In genomic region chr11:59668188-59668949, GRCh38 we compare ENCODE assay signal across 8 cellular contexts. TPM values are rescaled to one million over a fixed set of nuclear protein-coding genes. Genes with fewer than 3 reads are reported as not detected.
DNase-seq lines count a peak whose midpoint lies in the region; ATAC-seq, FAIRE-seq and TF ChIP-seq lines count a peak whose summit lies in the region.

No MANE protein-coding gene starts in this region.

- peak; percentile 3 for ATAC-seq in GM19467 (IDR thresholded peaks at IDR 0.05; ENCODE audit: unreplicated experiment)

- no peaks in the 10 kb centered on the region for H4K20me1 ChIP-seq in keratinocyte (ENCODE audit: control insufficient read depth, extremely low read depth, insufficient read depth, low read length)

- no peaks in the 10 kb centered on the region for H3K9me3 ChIP-seq in breast epithelium
- no peaks in the 10 kb centered on the region for H3K9me3 ChIP-seq in keratinocyte (ENCODE audit: control insufficient read depth, low read depth, low read length)

- peak overlapping the region; percentile 93 for H3K4me2 ChIP-seq in keratinocyte (ENCODE audit: control insufficient read depth, extremely low read depth, insufficient read depth, low read depth, low read length)

- dilution Hi-C loops in keratinocyte (cut with MboI; ENCODE audit: extremely low pct_ligation_motif_present, low sequenced_read_pairs): no loop called here

- H3K4me1 ChIP-seq in breast epithelium (peaks cover 0 to 13% of the 10 kb centered on the region in 2 donors), keratinocyte (ENCODE audit: control insufficient read depth, extremely low read depth, insufficient read depth, low read length) (peaks cover 22% of the 10 kb centered on the region)

- H3K36me3 ChIP-seq in breast epithelium (no peaks in the 10 kb centered on the region), keratinocyte (ENCODE audit: control insufficient read depth in 2 of 2, extremely low read depth in 1 of 2, insufficient read depth in 2 of 2, low read length in 2 of 2) (peaks cover 3 to 7% of the 10 kb centered on the region in 2 experiments)

- intact Hi-C loops in breast epithelium (cut with DNase I; ENCODE audit: low total_unique reads): no loop called here

- H3K9ac ChIP-seq in keratinocyte (ENCODE audit: control insufficient read depth, extremely low read depth, insufficient read depth, low read length): peak overlapping the region; percentile 97

- TF ChIP-seq POLR2A in breast epithelium (IDR thresholded peaks at IDR 0.05): no peak

- H3K79me2 ChIP-seq in keratinocyte (ENCODE audit: control insufficient read depth, insufficient read depth, low read length): peaks cover 44% of the 10 kb centered on the region

- H3K4me3 ChIP-seq in breast epithelium: peak overlapping the region; percentile 90 to 94 (median 91)
- peak overlapping the region; percentile 75 to 84 (median 80) for H3K4me3 ChIP-seq in keratinocyte (ENCODE audit: control insufficient read depth in 2 of 3, extremely low read depth in 1 of 3, insufficient read depth in 2 of 3, low read depth in 1 of 3, low read length in 3 of 3)

- DNase-seq in COLO829 (ENCODE audit: low spot score): peak; percentile 35
- peak; percentile 47 for DNase-seq in HT1080 (ENCODE audit: low read depth)
- DNase-seq in T1000 (lab: John Stamatoyannopoulos, UW): peak; percentile 32
- peak; percentile 52 to 65 for DNase-seq in breast epithelium (ENCODE audit: low spot score in 2 of 2)
- no peak for DNase-seq in keratinocyte (ENCODE audit: low read depth, low spot score)
- peak; percentile 34 to 73 (median 55) for DNase-seq in stimulated activated CD4-positive, alpha-beta T cell treated with anti-CD3 and anti-CD28 coated beads, Interleukin-1b, Interleukin-23, amount 100 ng/mL, for 24 hours (ENCODE audit: low read depth in 4 of 4, low spot score in 1 of 4)
- no peak for DNase-seq in DMS79 treated with DMSO at 0.1 percent for 48 hours (lab: John Stamatoyannopoulos, UW)

- H3K27ac ChIP-seq in breast epithelium (peak overlapping the region; percentile 98 to 99), keratinocyte (ENCODE audit: control insufficient read depth, insufficient read depth, low read length) (peak overlapping the region; percentile 67)

- no peaks in the 10 kb centered on the region for H3K9me1 ChIP-seq in keratinocyte (ENCODE audit: control insufficient read depth, extremely low read depth, insufficient read depth, low read length)

- H3K27me3 ChIP-seq in breast epithelium: no peaks in the 10 kb centered on the region
- H3K27me3 ChIP-seq in keratinocyte (ENCODE audit: control insufficient read depth, extremely low read depth, insufficient read depth, low read length): no peaks in the 10 kb centered on the region

- TF ChIP-seq CTCF in breast epithelium (IDR thresholded peaks at IDR 0.05) (peak in 2 of 3 donors; percentile 27 to 51), keratinocyte (optimal IDR thresholded peaks at IDR 0.05 in 1 of 3, IDR thresholded peaks at IDR 0.05 in 1 of 3, conservative IDR thresholded peaks at IDR 0.05 in 1 of 3; ENCODE audit: extremely low read depth in 1 of 3, insufficient read depth in 2 of 3, low read length in 3 of 3) (peak in 1 of 3 experiments; percentile 45)

- H2AFZ ChIP-seq in keratinocyte (ENCODE audit: control insufficient read depth, low read length): peak overlapping the region; percentile 50

- no peak for FAIRE-seq in keratinocyte (lab: Jason Lieb, UNC)

RNA-seq across cellular contexts. Expression of gene PATL1, which starts 0.5 kb away (rescaled TPM):
- total RNA-seq in HT1080 (2014; rRNA removed; shearing (Covaris generic)): 13.2 and 15.4 TPM in 2 replicates
- 35.1 and 41.2 TPM in 2 replicates for polyA plus RNA-seq in HT1080 (2015; cell fraction: cytosol; rRNA removed)
- 31.9 and 37.9 TPM in 2 replicates for polyA plus RNA-seq in HT1080 (2015; cell fraction: nucleus; rRNA removed)
- 10 to 100 TPM; 13.4 to 15.8 (median 15.2) TPM for total RNA-seq in breast epithelium
- 20.5 to 51.3 TPM (median 31.1 TPM) in 3 replicates for polyA plus RNA-seq in keratinocyte
- 12.5 TPM for polyA plus RNA-seq in keratinocyte (2011; ENCODE audit: low read depth)
- polyA plus RNA-seq in keratinocyte (2011; cell fraction: cytosol; rRNA removed): 31.1 and 49.5 TPM in 2 replicates
- 42.6 and 47.4 TPM in 2 replicates for polyA plus RNA-seq in keratinocyte (2011; cell fraction: nucleus; rRNA removed)
- polyA plus RNA-seq in keratinocyte (2012; ENCODE audit: low replicate concordance): 18.7 and 28.3 TPM in 2 replicates
- polyA minus RNA-seq in keratinocyte: 14.7 to 28.9 TPM (median 28.6 TPM) in 3 replicates
- 7.7 TPM for polyA minus RNA-seq in keratinocyte (2011; cell fraction: cytosol; rRNA and poly(A)+ RNA removed)
- 9.0 and 15.4 TPM in 2 replicates for polyA minus RNA-seq in keratinocyte (2011; cell fraction: nucleus; rRNA and poly(A)+ RNA removed)

RNA-seq across cellular contexts. Expression of gene OR10V1, which starts 45.3 kb away (rescaled TPM):
- total RNA-seq in HT1080 (2014; rRNA removed; shearing (Covaris generic)): not detected in 2 replicates
- not detected in 2 replicates for polyA plus RNA-seq in HT1080 (2015; cell fraction: cytosol; rRNA removed)
- not detected in 2 replicates for polyA plus RNA-seq in HT1080 (2015; cell fraction: nucleus; rRNA removed)
- not detected for total RNA-seq in breast epithelium
- polyA plus RNA-seq in keratinocyte: not detected in 3 replicates
- polyA plus RNA-seq in keratinocyte (2011; ENCODE audit: low read depth): not detected
- polyA plus RNA-seq in keratinocyte (2011; cell fraction: cytosol; rRNA removed): not detected in 2 replicates
- not detected in 2 replicates for polyA plus RNA-seq in keratinocyte (2011; cell fraction: nucleus; rRNA removed)
- polyA plus RNA-seq in keratinocyte (2012; ENCODE audit: low replicate concordance): not detected in 2 replicates
- polyA minus RNA-seq in keratinocyte: not detected in 3 replicates
- not detected for polyA minus RNA-seq in keratinocyte (2011; cell fraction: cytosol; rRNA and poly(A)+ RNA removed)
- polyA minus RNA-seq in keratinocyte (2011; cell fraction: nucleus; rRNA and poly(A)+ RNA removed): not detected in 2 replicates

RNA-seq across cellular contexts. Expression of gene OSBP, which starts 52.8 kb away (rescaled TPM):
- total RNA-seq in HT1080 (2014; rRNA removed; shearing (Covaris generic)): 13.4 and 18.0 TPM in 2 replicates
- polyA plus RNA-seq in HT1080 (2015; cell fraction: cytosol; rRNA removed): 17.7 and 23.4 TPM in 2 replicates
- 39.9 and 42.7 TPM in 2 replicates for polyA plus RNA-seq in HT1080 (2015; cell fraction: nucleus; rRNA removed)
- total RNA-seq in breast epithelium: 10 to 100 TPM; 42.4 to 48.2 (median 43.9) TPM
- polyA plus RNA-seq in keratinocyte: 22.8 to 34.6 TPM (median 31.9 TPM) in 3 replicates
- 57.7 TPM for polyA plus RNA-seq in keratinocyte (2011; ENCODE audit: low read depth)
- polyA plus RNA-seq in keratinocyte (2011; cell fraction: cytosol; rRNA removed): 24.7 and 38.4 TPM in 2 replicates
- 55.2 and 58.5 TPM in 2 replicates for polyA plus RNA-seq in keratinocyte (2011; cell fraction: nucleus; rRNA removed)
- polyA plus RNA-seq in keratinocyte (2012; ENCODE audit: low replicate concordance): 27.6 and 29.5 TPM in 2 replicates
- polyA minus RNA-seq in keratinocyte: 23.9 to 42.5 TPM (median 33.0 TPM) in 3 replicates
- 19.0 TPM for polyA minus RNA-seq in keratinocyte (2011; cell fraction: cytosol; rRNA and poly(A)+ RNA removed)
- polyA minus RNA-seq in keratinocyte (2011; cell fraction: nucleus; rRNA and poly(A)+ RNA removed): 30.9 and 52.7 TPM in 2 replicates

Comparison
In these comparisons a context has a peak if more than half of its experiments do, and no peak if none do; other contexts are left out.
1. DNase-seq: peak in COLO829 (single experiment), HT1080 (single experiment), T1000 (single experiment), breast epithelium (2 of 2) and stimulated activated CD4-positive, alpha-beta T cell treated with anti-CD3 and anti-CD28 coated beads, Interleukin-1b, Interleukin-23, amount 100 ng/mL, for 24 hours (4 of 4); none in keratinocyte (single experiment) and DMS79 treated with DMSO at 0.1 percent for 48 hours (single experiment).